In genomic region chr2:1593371-1594205, GRCh38 we compare ENCODE assay signal across 1 cellular context.
A peak's percentile ranks its signal among the peaks of the same experiment; 100 is the strongest.
TF ChIP-seq lines count a peak whose summit lies in the region.

No MANE protein-coding gene starts in this region.

TF ChIP-seq in HCT116, 20 proteins besides CTCF, POLR2A, EP300 and RAD21 (continued from another document):
- TF ChIP-seq ZNF274 (IDR thresholded peaks at IDR 0.05; ENCODE audit: low read depth, low read length) (no peak), CEBPB (IDR thresholded peaks at IDR 0.05; ENCODE audit: low read depth) (peak; percentile 79), SP1 (IDR thresholded peaks at IDR 0.05; ENCODE audit: low read depth) (peak; percentile 75), CBX3 (IDR thresholded peaks at IDR 0.05; ENCODE audit: low read depth) (peak; percentile 65; the same call in 1 of the 2 replicates), YY1 (IDR thresholded peaks at IDR 0.05; ENCODE audit: extremely low read depth, insufficient replicate concordance, low read depth, low read length) (peak; percentile 14), FOSL1 (IDR thresholded peaks at IDR 0.05; ENCODE audit: low read depth) (peak; percentile 82), POLR2AphosphoS5 (IDR thresholded peaks at IDR 0.05; ENCODE audit: low read depth, low read length) (peak; percentile 58)
